1 cellular context compared by ENCODE assay signal in the genomic region with DNA sequence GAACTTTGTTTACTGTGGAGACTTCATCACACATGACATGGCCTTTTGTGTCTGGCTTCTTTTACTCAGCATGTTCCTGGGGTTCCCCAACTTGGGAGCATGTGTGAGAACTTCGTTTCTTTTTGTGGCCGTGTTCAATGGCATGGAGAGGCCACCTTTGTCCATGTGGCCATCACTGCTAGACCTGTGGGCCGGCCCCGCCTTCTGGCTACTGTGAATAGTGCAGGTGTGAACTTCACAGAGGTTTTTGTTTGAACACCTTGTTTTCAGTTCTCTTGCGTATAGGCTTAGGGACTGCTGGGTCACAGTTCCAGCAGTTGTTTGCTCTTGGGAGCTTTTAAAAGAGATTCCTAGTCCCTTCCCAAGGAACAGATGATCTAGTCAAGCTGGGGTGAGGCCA.
TF ChIP-seq lines count a peak whose summit lies in the region.

No MANE protein-coding gene starts in this region.

TF ChIP-seq in K562, 482 proteins besides CTCF, POLR2A, EP300 and RAD21:
- TF ChIP-seq MYC (IDR thresholded peaks at IDR 0.05; ENCODE audit: low read depth, low read length): peak; percentile 49; the same call in 1 of the 2 replicates
- TF ChIP-seq MYC (CRISPR knock-in tag; IDR thresholded peaks at IDR 0.05; ENCODE audit: borderline replicate concordance, low read depth): no peak
- TF ChIP-seq SMC3 (conservative IDR thresholded peaks at IDR 0.05; ENCODE audit: insufficient read depth, low read depth, low read length): 0 out of 2 replicates have a peak, but pooled peaks have one; percentile 27
- TF ChIP-seq, protein P1, sequence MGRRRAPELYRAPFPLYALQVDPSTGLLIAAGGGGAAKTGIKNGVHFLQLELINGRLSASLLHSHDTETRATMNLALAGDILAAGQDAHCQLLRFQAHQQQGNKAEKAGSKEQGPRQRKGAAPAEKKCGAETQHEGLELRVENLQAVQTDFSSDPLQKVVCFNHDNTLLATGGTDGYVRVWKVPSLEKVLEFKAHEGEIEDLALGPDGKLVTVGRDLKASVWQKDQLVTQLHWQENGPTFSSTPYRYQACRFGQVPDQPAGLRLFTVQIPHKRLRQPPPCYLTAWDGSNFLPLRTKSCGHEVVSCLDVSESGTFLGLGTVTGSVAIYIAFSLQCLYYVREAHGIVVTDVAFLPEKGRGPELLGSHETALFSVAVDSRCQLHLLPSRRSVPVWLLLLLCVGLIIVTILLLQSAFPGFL (CRISPR knock-in tag; IDR thresholded peaks at IDR 0.05): no peak
- no peak for TF ChIP-seq ZNF444 (CRISPR knock-in tag; IDR thresholded peaks at IDR 0.05)
- TF ChIP-seq, protein P2, sequence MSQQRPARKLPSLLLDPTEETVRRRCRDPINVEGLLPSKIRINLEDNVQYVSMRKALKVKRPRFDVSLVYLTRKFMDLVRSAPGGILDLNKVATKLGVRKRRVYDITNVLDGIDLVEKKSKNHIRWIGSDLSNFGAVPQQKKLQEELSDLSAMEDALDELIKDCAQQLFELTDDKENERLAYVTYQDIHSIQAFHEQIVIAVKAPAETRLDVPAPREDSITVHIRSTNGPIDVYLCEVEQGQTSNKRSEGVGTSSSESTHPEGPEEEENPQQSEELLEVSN (IDR thresholded peaks at IDR 0.05; ENCODE audit: borderline replicate concordance in 1 of 2, extremely low read depth in 1 of 2, insufficient read depth in 1 of 2, insufficient read length in 1 of 2, low read depth in 1 of 2, low read length in 1 of 2, poor library complexity in 1 of 2, severe bottlenecking in 1 of 2): peak in 1 of 2 experiments; percentile 40
- TF ChIP-seq L3MBTL2 (IDR thresholded peaks at IDR 0.05): peak; percentile 67
